In genomic region chr16:58629681-58630640, GRCh38 we compare ENCODE assay signal across 1 cellular context.
TF ChIP-seq lines count a peak whose summit lies in the region.

CNOT1 (minus strand) TSS chr16:58629826; CDS start chr16:58599337, 30,489 bp downstream.

TF ChIP-seq in SK-N-SH, 30 proteins besides CTCF, POLR2A, EP300 and RAD21 (continued from another document):
- TF ChIP-seq USF1 (IDR thresholded peaks at IDR 0.05; ENCODE audit: borderline replicate concordance, low read depth) (no peak), SMC3 (IDR thresholded peaks at IDR 0.05; ENCODE audit: low read depth, low read length) (no peak), IRF3 (IDR thresholded peaks at IDR 0.05; ENCODE audit: low read depth, low read length) (peak; percentile 97)
